In genomic region chr1:209354111-209354839, GRCh38 we compare ENCODE assay signal across 1 cellular context.
TF ChIP-seq lines count a peak whose summit lies in the region.

No MANE protein-coding gene starts in this region.

TF ChIP-seq in SK-N-SH, 30 proteins besides CTCF, POLR2A, EP300 and RAD21 (continued from another document):
- TF ChIP-seq USF1 (IDR thresholded peaks at IDR 0.05; ENCODE audit: borderline replicate concordance, low read depth) (no peak), GATA2 (CRISPR knock-in tag; IDR thresholded peaks at IDR 0.05) (peak; percentile 58), TAF1 (IDR thresholded peaks at IDR 0.05; ENCODE audit: borderline replicate concordance, low read depth, low read length) (no peak; the same call in 1 of the 2 replicates), SIN3A (IDR thresholded peaks at IDR 0.05; ENCODE audit: borderline replicate concordance, low read depth, low read length) (no peak)
